In the genomic region with DNA sequence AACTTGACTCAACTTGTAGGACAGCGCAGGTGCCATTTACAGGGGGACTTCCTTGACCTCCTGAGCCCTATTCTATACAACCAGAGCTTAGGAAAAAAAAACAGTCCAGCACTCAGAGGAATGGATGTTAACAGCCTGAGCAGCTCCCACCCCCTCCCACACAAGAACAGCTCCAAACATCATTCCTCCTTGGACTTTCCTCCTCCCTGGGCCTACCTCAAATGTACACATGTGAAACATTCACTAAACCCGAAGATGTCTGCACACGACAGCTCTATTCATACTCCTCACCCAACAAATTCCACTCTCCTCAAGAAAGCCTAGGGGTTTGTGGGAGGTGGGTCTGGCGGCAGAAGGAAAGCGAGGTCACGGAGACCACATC, we compare ENCODE assay signal across 1 cellular context.
TF ChIP-seq lines count a peak whose summit lies in the region.

No MANE protein-coding gene starts in this region.

TF ChIP-seq in GM12878, 131 proteins besides CTCF, POLR2A, EP300 and RAD21:
- TF ChIP-seq JUNB (IDR thresholded peaks at IDR 0.05) (no peak), POLR2AphosphoS2 (IDR thresholded peaks at IDR 0.05; ENCODE audit: low read depth, low read length) (no peak), ZNF217 (IDR thresholded peaks at IDR 0.05) (no peak), TCF12 (IDR thresholded peaks at IDR 0.05; ENCODE audit: low read depth, low read length) (no peak), HSF1 (IDR thresholded peaks at IDR 0.05; ENCODE audit: low read depth, low read length) (no peak), RCOR1 (conservative IDR thresholded peaks at IDR 0.05; ENCODE audit: low read depth, low read length) (no peak), ZBTB33 (IDR thresholded peaks at IDR 0.05) (no peak), PAX8 (IDR thresholded peaks at IDR 0.05) (no peak), SUPT20H (IDR thresholded peaks at IDR 0.05; ENCODE audit: borderline replicate concordance, control insufficient read depth, low read depth, low read length) (no peak), LARP7 (IDR thresholded peaks at IDR 0.05) (no peak), RFX5 (IDR thresholded peaks at IDR 0.05; ENCODE audit: low read depth, low read length) (no peak), EED (IDR thresholded peaks at IDR 0.05; ENCODE audit: low read depth) (no peak), ZNF622 (IDR thresholded peaks at IDR 0.05) (no peak), USF2 (IDR thresholded peaks at IDR 0.05; ENCODE audit: borderline replicate concordance, low read depth, low read length) (no peak), SKIL (IDR thresholded peaks at IDR 0.05; ENCODE audit: low read depth, poor library complexity, severe bottlenecking) (no peak), E4F1 (IDR thresholded peaks at IDR 0.05; ENCODE audit: borderline replicate concordance, partially characterized antibody) (no peak), CHD1 (IDR thresholded peaks at IDR 0.05; ENCODE audit: low read depth, low read length) (no peak), HDGF (IDR thresholded peaks at IDR 0.05) (no peak)
- TF ChIP-seq, protein P1, sequence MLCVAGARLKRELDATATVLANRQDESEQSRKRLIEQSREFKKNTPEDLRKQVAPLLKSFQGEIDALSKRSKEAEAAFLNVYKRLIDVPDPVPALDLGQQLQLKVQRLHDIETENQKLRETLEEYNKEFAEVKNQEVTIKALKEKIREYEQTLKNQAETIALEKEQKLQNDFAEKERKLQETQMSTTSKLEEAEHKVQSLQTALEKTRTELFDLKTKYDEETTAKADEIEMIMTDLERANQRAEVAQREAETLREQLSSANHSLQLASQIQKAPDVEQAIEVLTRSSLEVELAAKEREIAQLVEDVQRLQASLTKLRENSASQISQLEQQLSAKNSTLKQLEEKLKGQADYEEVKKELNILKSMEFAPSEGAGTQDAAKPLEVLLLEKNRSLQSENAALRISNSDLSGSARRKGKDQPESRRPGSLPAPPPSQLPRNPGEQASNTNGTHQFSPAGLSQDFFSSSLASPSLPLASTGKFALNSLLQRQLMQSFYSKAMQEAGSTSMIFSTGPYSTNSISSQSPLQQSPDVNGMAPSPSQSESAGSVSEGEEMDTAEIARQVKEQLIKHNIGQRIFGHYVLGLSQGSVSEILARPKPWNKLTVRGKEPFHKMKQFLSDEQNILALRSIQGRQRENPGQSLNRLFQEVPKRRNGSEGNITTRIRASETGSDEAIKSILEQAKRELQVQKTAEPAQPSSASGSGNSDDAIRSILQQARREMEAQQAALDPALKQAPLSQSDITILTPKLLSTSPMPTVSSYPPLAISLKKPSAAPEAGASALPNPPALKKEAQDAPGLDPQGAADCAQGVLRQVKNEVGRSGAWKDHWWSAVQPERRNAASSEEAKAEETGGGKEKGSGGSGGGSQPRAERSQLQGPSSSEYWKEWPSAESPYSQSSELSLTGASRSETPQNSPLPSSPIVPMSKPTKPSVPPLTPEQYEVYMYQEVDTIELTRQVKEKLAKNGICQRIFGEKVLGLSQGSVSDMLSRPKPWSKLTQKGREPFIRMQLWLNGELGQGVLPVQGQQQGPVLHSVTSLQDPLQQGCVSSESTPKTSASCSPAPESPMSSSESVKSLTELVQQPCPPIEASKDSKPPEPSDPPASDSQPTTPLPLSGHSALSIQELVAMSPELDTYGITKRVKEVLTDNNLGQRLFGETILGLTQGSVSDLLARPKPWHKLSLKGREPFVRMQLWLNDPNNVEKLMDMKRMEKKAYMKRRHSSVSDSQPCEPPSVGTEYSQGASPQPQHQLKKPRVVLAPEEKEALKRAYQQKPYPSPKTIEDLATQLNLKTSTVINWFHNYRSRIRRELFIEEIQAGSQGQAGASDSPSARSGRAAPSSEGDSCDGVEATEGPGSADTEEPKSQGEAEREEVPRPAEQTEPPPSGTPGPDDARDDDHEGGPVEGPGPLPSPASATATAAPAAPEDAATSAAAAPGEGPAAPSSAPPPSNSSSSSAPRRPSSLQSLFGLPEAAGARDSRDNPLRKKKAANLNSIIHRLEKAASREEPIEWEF (IDR thresholded peaks at IDR 0.05; ENCODE audit: insufficient replicate concordance, low read depth, low read length), result no peak
